36 cellular contexts compared by ENCODE assay signal in genomic region chr2:58186501-58186900, GRCh38.
"Had no signal": no experiment of that assay in that cellular context is flagged by ENCODE, and none has a peak within 500 bp of the region (broad histone marks: within the 10 kb centered on the region; RNA-seq: fewer than 3 reads in every experiment).

No MANE protein-coding gene starts in this region.

- DNase-seq: activated CD4-positive, alpha-beta memory T cell treated with anti-CD3 and anti-CD28 coated beads, Interleukin-2, amount 10 ng/mL, durations not matched to agents 7 days and 5 days; activated CD4-positive, alpha-beta T cell treated with anti-CD3 and anti-CD28 coated beads for 1 hour; activated CD4-positive, alpha-beta T cell treated with anti-CD3 and anti-CD28 coated beads for 48 hours; activated CD4-positive, CD25-positive, alpha-beta regulatory T cell; activated CD8-positive, alpha-beta memory T cell treated with anti-CD3 and anti-CD28 coated beads for 24 hours; activated CD8-positive, alpha-beta memory T cell treated with anti-CD3 and anti-CD28 coated beads, Interleukin-2, amount 10 ng/mL, durations not matched to agents 7 days and 5 days; activated CD8-positive, alpha-beta memory T cell treated with anti-CD3 and anti-CD28 coated beads, Interleukin-2, amount 50 U/mL, for 48 hours; activated gamma-delta T cell; activated naive CD4-positive, alpha-beta T cell treated with Interleukin-2 at 50 U/mL for 16 hours; activated naive CD8-positive, alpha-beta T cell treated with anti-CD3 and anti-CD28 coated beads, Interleukin-2, amount 10 ng/mL, durations not matched to agents 7 days and 5 days; activated T-cell treated with anti-CD3 and anti-CD28 coated beads, Interleukin-2, amount 50 U/mL, for 48 hours; amygdala; Kasumi-1; KG1; NCI-H1105; NCI-H1417 treated with DMSO at 0.1 percent for 48 hours; NCI-H187 treated with DMSO at 0.1 percent for 48 hours; NCI-H2081; NCI-H345; NCI-H524 treated with DMSO at 0.1 percent for 48 hours; NCI-H748 treated with DMSO at 0.1 percent for 48 hours; NK-92 treated with Interleukin-12 subunit alpha and Interleukin-12 subunit beta, amount 100 ng/mL, for 24 hours; PC-3; Peyer's patch; SIG-M5; SW 1271; T-helper 1 cell; T-helper 2 cell; T-helper 9 cell had no signal

- H3K4me3 ChIP-seq: ascending aorta, cardiac muscle cell, Peyer's patch had no signal

- H3K4me3 Mint-ChIP-seq: activated CD4-positive, alpha-beta memory T cell treated with anti-CD3 and anti-CD28 coated beads, Interleukin-2, amount 10 ng/mL, durations not matched to agents 7 days and 5 days; activated CD8-positive, alpha-beta memory T cell treated with anti-CD3 and anti-CD28 coated beads, Interleukin-2, amount 10 ng/mL, durations not matched to agents 7 days and 5 days; activated naive CD4-positive, alpha-beta T cell treated with anti-CD3 and anti-CD28 coated beads, Interleukin-2, amount 50 U/mL, for 24 hours; activated naive CD8-positive, alpha-beta T cell treated with anti-CD3 and anti-CD28 coated beads, Interleukin-2, amount 10 ng/mL, durations not matched to agents 7 days and 5 days; central memory CD8-positive, alpha-beta T cell had no signal

- H3K9me3 Mint-ChIP-seq: activated CD4-positive, alpha-beta memory T cell treated with anti-CD3 and anti-CD28 coated beads, Interleukin-2, amount 10 ng/mL, durations not matched to agents 7 days and 5 days; activated naive CD4-positive, alpha-beta T cell treated with anti-CD3 and anti-CD28 coated beads, Interleukin-2, amount 50 U/mL, for 24 hours; central memory CD8-positive, alpha-beta T cell had no signal

- H3K27ac ChIP-seq: ascending aorta, cardiac muscle cell, Peyer's patch, RWPE1, VCaP had no signal

- H3K36me3 ChIP-seq: cardiac muscle cell, Peyer's patch had no signal

- H3K4me1 Mint-ChIP-seq: activated CD4-positive, alpha-beta memory T cell treated with anti-CD3 and anti-CD28 coated beads, Interleukin-2, amount 10 ng/mL, durations not matched to agents 7 days and 5 days; activated CD8-positive, alpha-beta memory T cell treated with anti-CD3 and anti-CD28 coated beads, Interleukin-2, amount 10 ng/mL, durations not matched to agents 7 days and 5 days; activated naive CD4-positive, alpha-beta T cell treated with anti-CD3 and anti-CD28 coated beads, Interleukin-2, amount 50 U/mL, for 24 hours; activated naive CD8-positive, alpha-beta T cell treated with anti-CD3 and anti-CD28 coated beads, Interleukin-2, amount 10 ng/mL, durations not matched to agents 7 days and 5 days; central memory CD8-positive, alpha-beta T cell had no signal

- H3K36me3 Mint-ChIP-seq: activated naive CD4-positive, alpha-beta T cell treated with anti-CD3 and anti-CD28 coated beads, Interleukin-2, amount 50 U/mL, for 24 hours had no signal

- ATAC-seq: activated CD8-positive, alpha-beta memory T cell treated with anti-CD3 and anti-CD28 coated beads, Interleukin-2, amount 10 ng/mL, durations not matched to agents 7 days and 5 days; PC-3; Right ventricle myocardium inferior had no signal

- H3K27me3 ChIP-seq: ascending aorta, cardiac muscle cell, Peyer's patch had no signal

- H3K4me1 ChIP-seq: ascending aorta, Peyer's patch had no signal

- H3K9me3 ChIP-seq: ascending aorta, Peyer's patch had no signal

- H3K27me3 Mint-ChIP-seq: activated CD4-positive, alpha-beta memory T cell treated with anti-CD3 and anti-CD28 coated beads, Interleukin-2, amount 10 ng/mL, durations not matched to agents 7 days and 5 days; activated CD8-positive, alpha-beta memory T cell treated with anti-CD3 and anti-CD28 coated beads, Interleukin-2, amount 10 ng/mL, durations not matched to agents 7 days and 5 days; activated naive CD4-positive, alpha-beta T cell treated with anti-CD3 and anti-CD28 coated beads, Interleukin-2, amount 50 U/mL, for 24 hours; activated naive CD8-positive, alpha-beta T cell treated with anti-CD3 and anti-CD28 coated beads, Interleukin-2, amount 10 ng/mL, durations not matched to agents 7 days and 5 days; central memory CD8-positive, alpha-beta T cell had no signal

- H3K27ac Mint-ChIP-seq: activated CD4-positive, alpha-beta memory T cell treated with anti-CD3 and anti-CD28 coated beads, Interleukin-2, amount 10 ng/mL, durations not matched to agents 7 days and 5 days; activated CD8-positive, alpha-beta memory T cell treated with anti-CD3 and anti-CD28 coated beads, Interleukin-2, amount 10 ng/mL, durations not matched to agents 7 days and 5 days; activated naive CD4-positive, alpha-beta T cell treated with anti-CD3 and anti-CD28 coated beads, Interleukin-2, amount 50 U/mL, for 24 hours; activated naive CD8-positive, alpha-beta T cell treated with anti-CD3 and anti-CD28 coated beads, Interleukin-2, amount 10 ng/mL, durations not matched to agents 7 days and 5 days had no signal
